Comparison of ENCODE assay signal across 8 cellular contexts in genomic region chr11:67271548-67272284, GRCh38. TPM values are rescaled to one million over a fixed set of nuclear protein-coding genes. Genes with fewer than 3 reads are reported as not detected.
A peak's percentile ranks its signal among the peaks of the same experiment; 100 is the strongest.
DNase-seq lines count a peak whose midpoint lies in the region; ATAC-seq, FAIRE-seq and TF ChIP-seq lines count a peak whose summit lies in the region.

No MANE protein-coding gene starts in this region.

- ATAC-seq in effector memory CD8-positive, alpha-beta T cell (replicated peaks), result peak; percentile 43
- ATAC-seq in SK-N-SH treated with all-trans-retinoic acid at 6 μM for 48 hours, result no peak
- no peak for ATAC-seq in HG02759 (IDR thresholded peaks at IDR 0.05; ENCODE audit: unreplicated experiment)
- no peak for ATAC-seq in PC-3

- H3K9me2 ChIP-seq in PC-3 (replicated peaks; ENCODE audit: low read length), result no peaks in the 10 kb centered on the region

- BruUV-seq in PC-3 (replicated peaks; lab: Mats Ljungman, UMichigan), result no TSS peak

- peaks cover 49% of the 10 kb centered on the region for H3K4me1 Mint-ChIP-seq in T-helper 2 cell treated with Interferon-gamma antibody and Interleukin-4, amounts not matched to agents 5 μg/mL and 100 μg/mL, for 36 hours (ENCODE audit: low read depth)
- peaks cover 69 to 77% of the 10 kb centered on the region in 2 donors for H3K4me1 Mint-ChIP-seq in effector memory CD8-positive, alpha-beta T cell (ENCODE audit: low read depth in 2 of 2)

- H3K4me2 ChIP-seq in PC-3 (ENCODE audit: low read length), result no peak overlapping the region

- no peak overlapping the region for H2AFZ ChIP-seq in PC-3 (ENCODE audit: low read length)

- intact Hi-C loops in PC-3 (cut with micrococcal nuclease), result no loop called here

- no peak for TF ChIP-seq CTCF in PC-3 (conservative IDR thresholded peaks at IDR 0.05; ENCODE audit: low read depth, low read length)

- H3K9me3 ChIP-seq in small intestine (ENCODE audit: control insufficient read depth, low read depth), result no peaks in the 10 kb centered on the region
- H3K9me3 ChIP-seq in PC-3 (ENCODE audit: low read length), result no peaks in the 10 kb centered on the region

- peaks cover 74% of the 10 kb centered on the region for H3K36me3 Mint-ChIP-seq in T-helper 2 cell treated with Interferon-gamma antibody and Interleukin-4, amounts not matched to agents 5 μg/mL and 100 μg/mL, for 36 hours (ENCODE audit: low read depth)
- peaks cover 90% of the 10 kb centered on the region for H3K36me3 Mint-ChIP-seq in effector memory CD8-positive, alpha-beta T cell (ENCODE audit: insufficient read depth)

- no peak overlapping the region for H3K9ac ChIP-seq in PC-3 (ENCODE audit: low read length)

- TF ChIP-seq POLR2A in GM19099 (IDR thresholded peaks at IDR 0.05; ENCODE audit: extremely low read depth, insufficient read length, low read depth), result peak; percentile 2

- CTCF ChIA-PET in PC-3 (lab: Charles Lee), result no interaction called here

- no peaks in the 10 kb centered on the region for H3K27me3 ChIP-seq in small intestine (ENCODE audit: control insufficient read depth in 2 of 2, insufficient read depth in 2 of 2, low read length in 2 of 2)
- H3K27me3 ChIP-seq in PC-3 (ENCODE audit: low read length), result no peaks in the 10 kb centered on the region

- peak; percentile 78 for DNase-seq in T-helper 2 cell treated with Interferon-gamma antibody and Interleukin-4, amounts not matched to agents 5 μg/mL and 100 μg/mL, for 36 hours (ENCODE audit: low spot score)
- peak; percentile 57 to 59 (median 57) for DNase-seq in effector memory CD8-positive, alpha-beta T cell
- peak; percentile 20 for DNase-seq in small intestine
- DNase-seq in DMS53 (lab: John Stamatoyannopoulos, UW), result no peak
- DNase-seq in PC-3, result no peak

- peak overlapping the region; percentile 95 for H3K27ac Mint-ChIP-seq in T-helper 2 cell treated with Interferon-gamma antibody and Interleukin-4, amounts not matched to agents 5 μg/mL and 100 μg/mL, for 36 hours
- peak overlapping the region; percentile 95 to 99 for H3K27ac Mint-ChIP-seq in effector memory CD8-positive, alpha-beta T cell

- H4K20me1 ChIP-seq in PC-3 (ENCODE audit: low read length), result peaks cover 50% of the 10 kb centered on the region

- FAIRE-seq in small intestine (lab: Jason Lieb, UNC), result no peak

- no peaks in the 10 kb centered on the region for H3K27me3 Mint-ChIP-seq in T-helper 2 cell treated with Interferon-gamma antibody and Interleukin-4, amounts not matched to agents 5 μg/mL and 100 μg/mL, for 36 hours (ENCODE audit: low read depth)
- no peaks in the 10 kb centered on the region for H3K27me3 Mint-ChIP-seq in effector memory CD8-positive, alpha-beta T cell

- H3K79me2 ChIP-seq in PC-3 (ENCODE audit: low read length), result peaks cover 97% of the 10 kb centered on the region

- no peaks in the 10 kb centered on the region for H3F3A ChIP-seq in PC-3 (ENCODE audit: low read length, unreplicated experiment)

- peak overlapping the region; percentile 98 for H3K4me3 Mint-ChIP-seq in T-helper 2 cell treated with Interferon-gamma antibody and Interleukin-4, amounts not matched to agents 5 μg/mL and 100 μg/mL, for 36 hours
- H3K4me3 Mint-ChIP-seq in effector memory CD8-positive, alpha-beta T cell, result peak overlapping the region; percentile 96 to 99

- POLR2A ChIA-PET in PC-3 (lab: Charles Lee; ENCODE audit: unreplicated experiment), result no interaction called here

- H3K36me3 ChIP-seq in small intestine (ENCODE audit: control insufficient read depth in 2 of 2, insufficient read depth in 2 of 2, low read length in 2 of 2) (peaks cover 2 to 3% of the 10 kb centered on the region in 2 donors), PC-3 (ENCODE audit: low read depth, low read length) (peaks cover 17% of the 10 kb centered on the region; the same call in 1 of the 2 replicates)

- H3K9me3 Mint-ChIP-seq in T-helper 2 cell treated with Interferon-gamma antibody and Interleukin-4, amounts not matched to agents 5 μg/mL and 100 μg/mL, for 36 hours, result no peaks in the 10 kb centered on the region
- no peaks in the 10 kb centered on the region for H3K9me3 Mint-ChIP-seq in effector memory CD8-positive, alpha-beta T cell

- WGBS in small intestine, 3 donors, result 58 to 77% (median 63%) methylated on average over 19 of the region's 19 CpGs

- peaks cover 12 to 15% of the 10 kb centered on the region in 2 donors for H3K4me1 ChIP-seq in small intestine (ENCODE audit: control insufficient read depth in 2 of 2, insufficient read depth in 1 of 2, low read depth in 1 of 2, low read length in 1 of 2)
- H3K4me1 ChIP-seq in PC-3 (ENCODE audit: insufficient read depth, low read length), result peaks cover 27% of the 10 kb centered on the region

- peak overlapping the region in 1 of 2 donors; percentile 31 for H3K4me3 ChIP-seq in small intestine (ENCODE audit: low read depth in 1 of 2, low read length in 2 of 2)
- no peak overlapping the region for H3K4me3 ChIP-seq in PC-3 (ENCODE audit: low read length)

- H3K27ac ChIP-seq in small intestine (ENCODE audit: low read depth in 1 of 2, low read length in 1 of 2) (peak overlapping the region; percentile 9 to 39), PC-3 (ENCODE audit: low read length) (no peak overlapping the region)

TF ChIP-seq in SK-N-SH treated with all-trans-retinoic acid at 6 μM for 48 hours, 23 proteins besides CTCF, POLR2A, EP300 and RAD21:
- TF ChIP-seq ZNF565 (CRISPR knock-in tag; conservative IDR thresholded peaks at IDR 0.05; ENCODE audit: low read depth) (no peak), TOX (CRISPR knock-in tag; IDR thresholded peaks at IDR 0.05; ENCODE audit: borderline replicate concordance) (no peak), SNAI2 (CRISPR knock-in tag; IDR thresholded peaks at IDR 0.05) (no peak), ZFP3 (CRISPR knock-in tag; IDR thresholded peaks at IDR 0.05) (no peak), CSDC2 (CRISPR knock-in tag; IDR thresholded peaks at IDR 0.05) (no peak), RARB (CRISPR knock-in tag; IDR thresholded peaks at IDR 0.05) (no peak), ZC3H10 (CRISPR knock-in tag; IDR thresholded peaks at IDR 0.05) (no peak), PPARA (CRISPR knock-in tag; IDR thresholded peaks at IDR 0.05; ENCODE audit: borderline replicate concordance) (no peak), ISL1 (CRISPR knock-in tag; IDR thresholded peaks at IDR 0.05) (no peak), ZFP30 (CRISPR knock-in tag; IDR thresholded peaks at IDR 0.05) (no peak), ZNF8 (CRISPR knock-in tag; IDR thresholded peaks at IDR 0.05) (no peak), ARNTL (CRISPR knock-in tag; IDR thresholded peaks at IDR 0.05; ENCODE audit: borderline replicate concordance, low read depth) (no peak), GLIS3 (CRISPR knock-in tag; IDR thresholded peaks at IDR 0.05) (no peak), CSRNP3 (CRISPR knock-in tag; IDR thresholded peaks at IDR 0.05) (no peak), PATZ1 (CRISPR knock-in tag; IDR thresholded peaks at IDR 0.05; ENCODE audit: borderline replicate concordance) (no peak), OSR1 (CRISPR knock-in tag; IDR thresholded peaks at IDR 0.05) (no peak)

RNA-seq across cellular contexts. Expression of gene GRK2, which starts 5.4 kb away (rescaled TPM):
- 100 to 1,000 TPM in 2 of 3 donors, 10 to 100 TPM in 1; 97.4 to 153 (median 106) TPM for polyA plus RNA-seq in small intestine
- total RNA-seq in PC-3 (2014; rRNA removed), result 103 TPM in 2 replicates

RNA-seq across cellular contexts. Expression of gene ANKRD13D, which starts 17.4 kb away (rescaled TPM):
- 10 to 100 TPM in 2 of 3 donors, 1 to 10 TPM in 1; 7.8 to 24.1 (median 16.2) TPM for polyA plus RNA-seq in small intestine
- total RNA-seq in PC-3 (2014; rRNA removed), result 58.9 and 63.9 TPM in 2 replicates

RNA-seq across cellular contexts. Expression of gene SSH3, which starts 31.6 kb away (rescaled TPM):
- 10 to 100 TPM; 27.5 to 55.2 (median 29.7) TPM for polyA plus RNA-seq in small intestine
- 35.1 and 52.4 TPM in 2 replicates for total RNA-seq in PC-3 (2014; rRNA removed)

Comparison
In these comparisons a context has a peak if more than half of its experiments do, and no peak if none do; other contexts are left out.
1. DNase-seq: peak in T-helper 2 cell treated with Interferon-gamma antibody and Interleukin-4, amounts not matched to agents 5 μg/mL and 100 μg/mL, for 36 hours (single experiment), effector memory CD8-positive, alpha-beta T cell (3 of 3) and small intestine (single experiment); none in DMS53 (single experiment) and PC-3 (single experiment).